In genomic region chr12:11727133-11727664, GRCh38 we compare ENCODE assay signal across 1 cellular context.
TF ChIP-seq lines count a peak whose summit lies in the region.

No MANE protein-coding gene starts in this region.

TF ChIP-seq in GM23338, 12 proteins besides CTCF, POLR2A, EP300 and RAD21 (continued from another document):
- TF ChIP-seq, protein P1, sequence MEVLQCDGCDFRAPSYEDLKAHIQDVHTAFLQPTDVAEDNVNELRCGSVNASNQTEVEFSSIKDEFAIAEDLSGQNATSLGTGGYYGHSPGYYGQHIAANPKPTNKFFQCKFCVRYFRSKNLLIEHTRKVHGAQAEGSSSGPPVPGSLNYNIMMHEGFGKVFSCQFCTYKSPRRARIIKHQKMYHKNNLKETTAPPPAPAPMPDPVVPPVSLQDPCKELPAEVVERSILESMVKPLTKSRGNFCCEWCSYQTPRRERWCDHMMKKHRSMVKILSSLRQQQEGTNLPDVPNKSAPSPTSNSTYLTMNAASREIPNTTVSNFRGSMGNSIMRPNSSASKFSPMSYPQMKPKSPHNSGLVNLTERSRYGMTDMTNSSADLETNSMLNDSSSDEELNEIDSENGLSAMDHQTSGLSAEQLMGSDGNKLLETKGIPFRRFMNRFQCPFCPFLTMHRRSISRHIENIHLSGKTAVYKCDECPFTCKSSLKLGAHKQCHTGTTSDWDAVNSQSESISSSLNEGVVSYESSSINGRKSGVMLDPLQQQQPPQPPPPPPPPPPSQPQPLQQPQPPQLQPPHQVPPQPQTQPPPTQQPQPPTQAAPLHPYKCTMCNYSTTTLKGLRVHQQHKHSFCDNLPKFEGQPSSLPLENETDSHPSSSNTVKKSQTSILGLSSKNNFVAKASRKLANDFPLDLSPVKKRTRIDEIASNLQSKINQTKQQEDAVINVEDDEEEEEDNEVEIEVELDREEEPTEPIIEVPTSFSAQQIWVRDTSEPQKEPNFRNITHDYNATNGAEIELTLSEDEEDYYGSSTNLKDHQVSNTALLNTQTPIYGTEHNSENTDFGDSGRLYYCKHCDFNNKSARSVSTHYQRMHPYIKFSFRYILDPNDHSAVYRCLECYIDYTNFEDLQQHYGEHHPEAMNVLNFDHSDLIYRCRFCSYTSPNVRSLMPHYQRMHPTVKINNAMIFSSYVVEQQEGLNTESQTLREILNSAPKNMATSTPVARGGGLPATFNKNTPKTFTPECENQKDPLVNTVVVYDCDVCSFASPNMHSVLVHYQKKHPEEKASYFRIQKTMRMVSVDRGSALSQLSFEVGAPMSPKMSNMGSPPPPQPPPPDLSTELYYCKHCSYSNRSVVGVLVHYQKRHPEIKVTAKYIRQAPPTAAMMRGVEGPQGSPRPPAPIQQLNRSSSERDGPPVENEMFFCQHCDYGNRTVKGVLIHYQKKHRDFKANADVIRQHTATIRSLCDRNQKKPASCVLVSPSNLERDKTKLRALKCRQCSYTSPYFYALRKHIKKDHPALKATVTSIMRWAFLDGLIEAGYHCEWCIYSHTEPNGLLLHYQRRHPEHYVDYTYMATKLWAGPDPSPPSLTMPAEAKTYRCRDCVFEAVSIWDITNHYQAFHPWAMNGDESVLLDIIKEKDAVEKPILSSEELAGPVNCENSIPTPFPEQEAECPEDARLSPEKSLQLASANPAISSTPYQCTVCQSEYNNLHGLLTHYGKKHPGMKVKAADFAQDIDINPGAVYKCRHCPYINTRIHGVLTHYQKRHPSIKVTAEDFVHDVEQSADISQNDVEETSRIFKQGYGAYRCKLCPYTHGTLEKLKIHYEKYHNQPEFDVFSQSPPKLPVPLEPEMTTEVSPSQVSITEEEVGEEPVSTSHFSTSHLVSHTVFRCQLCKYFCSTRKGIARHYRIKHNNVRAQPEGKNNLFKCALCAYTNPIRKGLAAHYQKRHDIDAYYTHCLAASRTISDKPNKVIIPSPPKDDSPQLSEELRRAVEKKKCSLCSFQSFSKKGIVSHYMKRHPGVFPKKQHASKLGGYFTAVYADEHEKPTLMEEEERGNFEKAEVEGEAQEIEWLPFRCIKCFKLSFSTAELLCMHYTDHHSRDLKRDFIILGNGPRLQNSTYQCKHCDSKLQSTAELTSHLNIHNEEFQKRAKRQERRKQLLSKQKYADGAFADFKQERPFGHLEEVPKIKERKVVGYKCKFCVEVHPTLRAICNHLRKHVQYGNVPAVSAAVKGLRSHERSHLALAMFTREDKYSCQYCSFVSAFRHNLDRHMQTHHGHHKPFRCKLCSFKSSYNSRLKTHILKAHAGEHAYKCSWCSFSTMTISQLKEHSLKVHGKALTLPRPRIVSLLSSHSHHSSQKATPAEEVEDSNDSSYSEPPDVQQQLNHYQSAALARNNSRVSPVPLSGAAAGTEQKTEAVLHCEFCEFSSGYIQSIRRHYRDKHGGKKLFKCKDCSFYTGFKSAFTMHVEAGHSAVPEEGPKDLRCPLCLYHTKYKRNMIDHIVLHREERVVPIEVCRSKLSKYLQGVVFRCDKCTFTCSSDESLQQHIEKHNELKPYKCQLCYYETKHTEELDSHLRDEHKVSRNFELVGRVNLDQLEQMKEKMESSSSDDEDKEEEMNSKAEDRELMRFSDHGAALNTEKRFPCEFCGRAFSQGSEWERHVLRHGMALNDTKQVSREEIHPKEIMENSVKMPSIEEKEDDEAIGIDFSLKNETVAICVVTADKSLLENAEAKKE (CRISPR knock-in tag; IDR thresholded peaks at IDR 0.05), result no peak
- TF ChIP-seq STAT1 (IDR thresholded peaks at IDR 0.05; ENCODE audit: unreplicated experiment), result no peak
